2 cellular contexts compared by ENCODE assay signal in genomic region chr22:44819966-44820631, GRCh38.
TF ChIP-seq lines count a peak whose summit lies in the region.

No MANE protein-coding gene starts in this region.

TF ChIP-seq in GM23338, 12 proteins besides CTCF, POLR2A, EP300 and RAD21:
- TF ChIP-seq CREB1 (CRISPR knock-in tag; IDR thresholded peaks at IDR 0.05; ENCODE audit: low read depth): no peak
- TF ChIP-seq JUNB (IDR thresholded peaks at IDR 0.05; ENCODE audit: unreplicated experiment): no peak
- TF ChIP-seq, protein P1, sequence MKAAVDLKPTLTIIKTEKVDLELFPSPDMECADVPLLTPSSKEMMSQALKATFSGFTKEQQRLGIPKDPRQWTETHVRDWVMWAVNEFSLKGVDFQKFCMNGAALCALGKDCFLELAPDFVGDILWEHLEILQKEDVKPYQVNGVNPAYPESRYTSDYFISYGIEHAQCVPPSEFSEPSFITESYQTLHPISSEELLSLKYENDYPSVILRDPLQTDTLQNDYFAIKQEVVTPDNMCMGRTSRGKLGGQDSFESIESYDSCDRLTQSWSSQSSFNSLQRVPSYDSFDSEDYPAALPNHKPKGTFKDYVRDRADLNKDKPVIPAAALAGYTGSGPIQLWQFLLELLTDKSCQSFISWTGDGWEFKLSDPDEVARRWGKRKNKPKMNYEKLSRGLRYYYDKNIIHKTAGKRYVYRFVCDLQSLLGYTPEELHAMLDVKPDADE (IDR thresholded peaks at IDR 0.05): no peak
- TF ChIP-seq, protein P2, sequence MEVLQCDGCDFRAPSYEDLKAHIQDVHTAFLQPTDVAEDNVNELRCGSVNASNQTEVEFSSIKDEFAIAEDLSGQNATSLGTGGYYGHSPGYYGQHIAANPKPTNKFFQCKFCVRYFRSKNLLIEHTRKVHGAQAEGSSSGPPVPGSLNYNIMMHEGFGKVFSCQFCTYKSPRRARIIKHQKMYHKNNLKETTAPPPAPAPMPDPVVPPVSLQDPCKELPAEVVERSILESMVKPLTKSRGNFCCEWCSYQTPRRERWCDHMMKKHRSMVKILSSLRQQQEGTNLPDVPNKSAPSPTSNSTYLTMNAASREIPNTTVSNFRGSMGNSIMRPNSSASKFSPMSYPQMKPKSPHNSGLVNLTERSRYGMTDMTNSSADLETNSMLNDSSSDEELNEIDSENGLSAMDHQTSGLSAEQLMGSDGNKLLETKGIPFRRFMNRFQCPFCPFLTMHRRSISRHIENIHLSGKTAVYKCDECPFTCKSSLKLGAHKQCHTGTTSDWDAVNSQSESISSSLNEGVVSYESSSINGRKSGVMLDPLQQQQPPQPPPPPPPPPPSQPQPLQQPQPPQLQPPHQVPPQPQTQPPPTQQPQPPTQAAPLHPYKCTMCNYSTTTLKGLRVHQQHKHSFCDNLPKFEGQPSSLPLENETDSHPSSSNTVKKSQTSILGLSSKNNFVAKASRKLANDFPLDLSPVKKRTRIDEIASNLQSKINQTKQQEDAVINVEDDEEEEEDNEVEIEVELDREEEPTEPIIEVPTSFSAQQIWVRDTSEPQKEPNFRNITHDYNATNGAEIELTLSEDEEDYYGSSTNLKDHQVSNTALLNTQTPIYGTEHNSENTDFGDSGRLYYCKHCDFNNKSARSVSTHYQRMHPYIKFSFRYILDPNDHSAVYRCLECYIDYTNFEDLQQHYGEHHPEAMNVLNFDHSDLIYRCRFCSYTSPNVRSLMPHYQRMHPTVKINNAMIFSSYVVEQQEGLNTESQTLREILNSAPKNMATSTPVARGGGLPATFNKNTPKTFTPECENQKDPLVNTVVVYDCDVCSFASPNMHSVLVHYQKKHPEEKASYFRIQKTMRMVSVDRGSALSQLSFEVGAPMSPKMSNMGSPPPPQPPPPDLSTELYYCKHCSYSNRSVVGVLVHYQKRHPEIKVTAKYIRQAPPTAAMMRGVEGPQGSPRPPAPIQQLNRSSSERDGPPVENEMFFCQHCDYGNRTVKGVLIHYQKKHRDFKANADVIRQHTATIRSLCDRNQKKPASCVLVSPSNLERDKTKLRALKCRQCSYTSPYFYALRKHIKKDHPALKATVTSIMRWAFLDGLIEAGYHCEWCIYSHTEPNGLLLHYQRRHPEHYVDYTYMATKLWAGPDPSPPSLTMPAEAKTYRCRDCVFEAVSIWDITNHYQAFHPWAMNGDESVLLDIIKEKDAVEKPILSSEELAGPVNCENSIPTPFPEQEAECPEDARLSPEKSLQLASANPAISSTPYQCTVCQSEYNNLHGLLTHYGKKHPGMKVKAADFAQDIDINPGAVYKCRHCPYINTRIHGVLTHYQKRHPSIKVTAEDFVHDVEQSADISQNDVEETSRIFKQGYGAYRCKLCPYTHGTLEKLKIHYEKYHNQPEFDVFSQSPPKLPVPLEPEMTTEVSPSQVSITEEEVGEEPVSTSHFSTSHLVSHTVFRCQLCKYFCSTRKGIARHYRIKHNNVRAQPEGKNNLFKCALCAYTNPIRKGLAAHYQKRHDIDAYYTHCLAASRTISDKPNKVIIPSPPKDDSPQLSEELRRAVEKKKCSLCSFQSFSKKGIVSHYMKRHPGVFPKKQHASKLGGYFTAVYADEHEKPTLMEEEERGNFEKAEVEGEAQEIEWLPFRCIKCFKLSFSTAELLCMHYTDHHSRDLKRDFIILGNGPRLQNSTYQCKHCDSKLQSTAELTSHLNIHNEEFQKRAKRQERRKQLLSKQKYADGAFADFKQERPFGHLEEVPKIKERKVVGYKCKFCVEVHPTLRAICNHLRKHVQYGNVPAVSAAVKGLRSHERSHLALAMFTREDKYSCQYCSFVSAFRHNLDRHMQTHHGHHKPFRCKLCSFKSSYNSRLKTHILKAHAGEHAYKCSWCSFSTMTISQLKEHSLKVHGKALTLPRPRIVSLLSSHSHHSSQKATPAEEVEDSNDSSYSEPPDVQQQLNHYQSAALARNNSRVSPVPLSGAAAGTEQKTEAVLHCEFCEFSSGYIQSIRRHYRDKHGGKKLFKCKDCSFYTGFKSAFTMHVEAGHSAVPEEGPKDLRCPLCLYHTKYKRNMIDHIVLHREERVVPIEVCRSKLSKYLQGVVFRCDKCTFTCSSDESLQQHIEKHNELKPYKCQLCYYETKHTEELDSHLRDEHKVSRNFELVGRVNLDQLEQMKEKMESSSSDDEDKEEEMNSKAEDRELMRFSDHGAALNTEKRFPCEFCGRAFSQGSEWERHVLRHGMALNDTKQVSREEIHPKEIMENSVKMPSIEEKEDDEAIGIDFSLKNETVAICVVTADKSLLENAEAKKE (CRISPR knock-in tag; IDR thresholded peaks at IDR 0.05): no peak
- TF ChIP-seq STAT1 (IDR thresholded peaks at IDR 0.05; ENCODE audit: unreplicated experiment): no peak
- no peak for TF ChIP-seq EZH2phosphoT487 (IDR thresholded peaks at IDR 0.05; ENCODE audit: unreplicated experiment)
- TF ChIP-seq NANOG (IDR thresholded peaks at IDR 0.05; ENCODE audit: borderline replicate concordance): no peak
- TF ChIP-seq EZH2 (IDR thresholded peaks at IDR 0.05; ENCODE audit: low read depth, unreplicated experiment): no peak
- TF ChIP-seq ZNF331 (CRISPR knock-in tag; IDR thresholded peaks at IDR 0.05; ENCODE audit: low read depth): no peak
- TF ChIP-seq ZNF114 (CRISPR knock-in tag; IDR thresholded peaks at IDR 0.05): no peak
- TF ChIP-seq, protein P3, sequence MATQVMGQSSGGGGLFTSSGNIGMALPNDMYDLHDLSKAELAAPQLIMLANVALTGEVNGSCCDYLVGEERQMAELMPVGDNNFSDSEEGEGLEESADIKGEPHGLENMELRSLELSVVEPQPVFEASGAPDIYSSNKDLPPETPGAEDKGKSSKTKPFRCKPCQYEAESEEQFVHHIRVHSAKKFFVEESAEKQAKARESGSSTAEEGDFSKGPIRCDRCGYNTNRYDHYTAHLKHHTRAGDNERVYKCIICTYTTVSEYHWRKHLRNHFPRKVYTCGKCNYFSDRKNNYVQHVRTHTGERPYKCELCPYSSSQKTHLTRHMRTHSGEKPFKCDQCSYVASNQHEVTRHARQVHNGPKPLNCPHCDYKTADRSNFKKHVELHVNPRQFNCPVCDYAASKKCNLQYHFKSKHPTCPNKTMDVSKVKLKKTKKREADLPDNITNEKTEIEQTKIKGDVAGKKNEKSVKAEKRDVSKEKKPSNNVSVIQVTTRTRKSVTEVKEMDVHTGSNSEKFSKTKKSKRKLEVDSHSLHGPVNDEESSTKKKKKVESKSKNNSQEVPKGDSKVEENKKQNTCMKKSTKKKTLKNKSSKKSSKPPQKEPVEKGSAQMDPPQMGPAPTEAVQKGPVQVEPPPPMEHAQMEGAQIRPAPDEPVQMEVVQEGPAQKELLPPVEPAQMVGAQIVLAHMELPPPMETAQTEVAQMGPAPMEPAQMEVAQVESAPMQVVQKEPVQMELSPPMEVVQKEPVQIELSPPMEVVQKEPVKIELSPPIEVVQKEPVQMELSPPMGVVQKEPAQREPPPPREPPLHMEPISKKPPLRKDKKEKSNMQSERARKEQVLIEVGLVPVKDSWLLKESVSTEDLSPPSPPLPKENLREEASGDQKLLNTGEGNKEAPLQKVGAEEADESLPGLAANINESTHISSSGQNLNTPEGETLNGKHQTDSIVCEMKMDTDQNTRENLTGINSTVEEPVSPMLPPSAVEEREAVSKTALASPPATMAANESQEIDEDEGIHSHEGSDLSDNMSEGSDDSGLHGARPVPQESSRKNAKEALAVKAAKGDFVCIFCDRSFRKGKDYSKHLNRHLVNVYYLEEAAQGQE (IDR thresholded peaks at IDR 0.05; ENCODE audit: unreplicated experiment): no peak
- TF ChIP-seq POLR2AphosphoS5 (IDR thresholded peaks at IDR 0.05; ENCODE audit: low read depth): no peak
TF ChIP-seq in GM23338: peak in this region for 0.

TF ChIP-seq in H1, 55 proteins besides CTCF, POLR2A, EP300 and RAD21:
- TF ChIP-seq, protein P4, sequence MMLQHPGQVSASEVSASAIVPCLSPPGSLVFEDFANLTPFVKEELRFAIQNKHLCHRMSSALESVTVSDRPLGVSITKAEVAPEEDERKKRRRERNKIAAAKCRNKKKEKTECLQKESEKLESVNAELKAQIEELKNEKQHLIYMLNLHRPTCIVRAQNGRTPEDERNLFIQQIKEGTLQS (IDR thresholded peaks at IDR 0.05; ENCODE audit: insufficient read depth, low read depth, low read length): no peak
- TF ChIP-seq SRF (IDR thresholded peaks at IDR 0.05; ENCODE audit: low read depth, low read length) (no peak), BCL11A (IDR thresholded peaks at IDR 0.05; ENCODE audit: low read depth in 2 of 2, low read length in 2 of 2) (no peak), NANOG (IDR thresholded peaks at IDR 0.05; ENCODE audit: insufficient read depth, low read depth, low read length, poor library complexity, severe bottlenecking) (no peak), BRCA1 (IDR thresholded peaks at IDR 0.05; ENCODE audit: low read depth, low read length) (no peak), SP1 (IDR thresholded peaks at IDR 0.05; ENCODE audit: low read depth, low read length) (no peak), SAP30 (IDR thresholded peaks at IDR 0.05; ENCODE audit: insufficient read depth, insufficient replicate concordance, low read length) (no peak), RNF2 (IDR thresholded peaks at IDR 0.05; ENCODE audit: borderline replicate concordance, low read depth, low read length, missing control alignments, poor library complexity, severe bottlenecking) (no peak)
